ENCODE assay signal across 17 cellular contexts in genomic region chr1:240136402-240136801, GRCh38. TPM values are rescaled to one million over a fixed set of nuclear protein-coding genes. Genes with fewer than 3 reads are reported as not detected.
A peak's percentile ranks its signal among the peaks of the same experiment; 100 is the strongest.
DNase-seq lines count a peak whose midpoint lies in the region; ATAC-seq and TF ChIP-seq lines count a peak whose summit lies in the region.
"Had no signal": no experiment of that assay in that cellular context is flagged by ENCODE, and none has a peak within 500 bp of the region (broad histone marks: within the 10 kb centered on the region; RNA-seq: fewer than 3 reads in every experiment).

No MANE protein-coding gene starts in this region.

- H3K27ac ChIP-seq in GM23248 (no peak overlapping the region), SK-N-SH (ENCODE audit: low read depth in 2 of 2, low read length in 1 of 2) (peak overlapping the region in 1 of 2 experiments; percentile 46; a peak in 3 of 4 replicates), vagina (no peak overlapping the region)
- H3K27ac ChIP-seq: BLaER1, HL-60, SJCRH30 had no signal

- no peak overlapping the region for H2AFZ ChIP-seq in GM23248
- H2AFZ ChIP-seq in SK-N-SH (ENCODE audit: low read depth), result no peak overlapping the region

- H3K27ac Mint-ChIP-seq in chondrocyte (ENCODE audit: unreplicated experiment), result no peak overlapping the region
- H3K27ac Mint-ChIP-seq: CD8-positive, alpha-beta memory T cell had no signal

- no peaks in the 10 kb centered on the region for H3K9me2 ChIP-seq in GM23248 (ENCODE audit: insufficient read depth)
- H3K9me2 ChIP-seq in SK-N-SH, result no peaks in the 10 kb centered on the region

- no peak overlapping the region for H3K4me3 Mint-ChIP-seq in chondrocyte (ENCODE audit: unreplicated experiment)
- H3K4me3 Mint-ChIP-seq: CD8-positive, alpha-beta memory T cell had no signal

- H3K27me3 ChIP-seq in GM23248 (replicated peaks; ENCODE audit: insufficient read depth) (no peaks in the 10 kb centered on the region), SK-N-SH (ENCODE audit: insufficient read depth) (no peaks in the 10 kb centered on the region), vagina (no peaks in the 10 kb centered on the region)
- H3K27me3 ChIP-seq: BLaER1, SJCRH30 had no signal

- intact Hi-C loops in vagina (cut with DNase I), result no loop called here

- H3K36me3 ChIP-seq in GM23248 (ENCODE audit: low read depth) (0 out of 2 replicates have a peak, but pooled peaks cover 7% of the 10 kb centered on the region), SK-N-SH (replicated peaks in 1 of 2; ENCODE audit: control insufficient read depth in 1 of 2, insufficient read depth in 2 of 2, low read length in 1 of 2) (peaks cover 0 to 2% of the 10 kb centered on the region in 2 experiments), vagina (no peaks in the 10 kb centered on the region)
- H3K36me3 ChIP-seq: BLaER1, SJCRH30 had no signal

- DNase-seq in AG08395 (ENCODE audit: low spot score) (peak; percentile 23), GM23248 (peak; percentile 62), SK-N-SH (no peak), fibroblast of the aortic adventitia (ENCODE audit: low read depth) (peak; percentile 35), NCI-H510A (lab: John Stamatoyannopoulos, UW) (no peak), vagina (ENCODE audit: extremely low spot score in 2 of 2) (no peak), chondrocyte (ENCODE audit: low spot score) (no peak)
- DNase-seq: CD8-positive, alpha-beta memory T cell; KBM-7; MM.1S; NCI-H1105; NCI-H1930; NCI-H2171; SJCRH30 had no signal

- H3K9me3 ChIP-seq in GM23248 (ENCODE audit: low read depth), result no peaks in the 10 kb centered on the region
- H3K9me3 ChIP-seq in SK-N-SH, result no peaks in the 10 kb centered on the region
- H3K9me3 ChIP-seq in vagina, result no peaks in the 10 kb centered on the region
- H3K9me3 ChIP-seq: BLaER1, SJCRH30 had no signal

- WGBS in GM23248 (ENCODE audit: low coverage in 1 of 2, low lambda C conversion rate in 2 of 2, missing lambda C conversion rate in 2 of 2), 2 experiments, result 74 to 83% methylated on average over 3 of the region's 3 CpGs
- 54% methylated on average over 3 of the region's 3 CpGs for WGBS in SK-N-SH (ENCODE audit: low lambda C conversion rate)

- H4K20me1 ChIP-seq in GM23248 (ENCODE audit: insufficient read depth) (no peaks in the 10 kb centered on the region), SK-N-SH (ENCODE audit: insufficient read depth) (no peaks in the 10 kb centered on the region)
- H4K20me1 ChIP-seq: BLaER1 had no signal

- no peak overlapping the region for H3K4me3 ChIP-seq in GM23248
- H3K4me3 ChIP-seq in SK-N-SH (ENCODE audit: low read depth in 2 of 2, low read length in 1 of 2), result no peak overlapping the region
- H3K4me3 ChIP-seq in fibroblast of the aortic adventitia (ENCODE audit: low read depth, low read length), result no peak overlapping the region
- H3K4me3 ChIP-seq in vagina, result no peak overlapping the region
- H3K4me3 ChIP-seq: BLaER1, SJCRH30 had no signal

- TF ChIP-seq CTCF in SK-N-SH (IDR thresholded peaks at IDR 0.05) (no peak), fibroblast of the aortic adventitia (IDR thresholded peaks at IDR 0.05; ENCODE audit: insufficient read depth, low read length) (no peak), vagina (IDR thresholded peaks at IDR 0.05) (no peak), chondrocyte (IDR thresholded peaks at IDR 0.05) (no peak)

- H3K79me2 ChIP-seq in GM23248 (ENCODE audit: insufficient read depth) (peaks cover 80% of the 10 kb centered on the region), SK-N-SH (ENCODE audit: insufficient read depth) (peaks cover 91% of the 10 kb centered on the region)

- TF ChIP-seq RAD21 in SK-N-SH (IDR thresholded peaks at IDR 0.05; ENCODE audit: low read length), result no peak

- H3K36me3 Mint-ChIP-seq in chondrocyte (ENCODE audit: low read depth), result no peaks in the 10 kb centered on the region
- H3K36me3 Mint-ChIP-seq: CD8-positive, alpha-beta memory T cell had no signal

- TF ChIP-seq POLR2A in vagina (IDR thresholded peaks at IDR 0.05), result no peak

- H3K9me3 Mint-ChIP-seq in chondrocyte (ENCODE audit: low read depth), result no peaks in the 10 kb centered on the region

- POLR2A ChIA-PET in SK-N-SH (lab: Yijun Ruan, JAX), result no interaction called here

- CTCF ChIA-PET in SK-N-SH (lab: Yijun Ruan, JAX), result interaction anchor here (0.9 to 1.3 kb wide), 2 partner anchors 13 to 45 kb away, joined by 4 read pairs; partner anchors contain the start of gene FMN2

- ATAC-seq in GM21447 (IDR thresholded peaks at IDR 0.05; ENCODE audit: unreplicated experiment), result no peak

- in situ Hi-C loops in GM23248 (cut with MboI), result no loop called here

- peaks cover 15% of the 10 kb centered on the region; the same call in 1 of the 2 replicates for H3F3A ChIP-seq in GM23248 (ENCODE audit: insufficient read depth)
- H3F3A ChIP-seq in SK-N-SH (replicated peaks; ENCODE audit: insufficient read depth), result peaks cover 19% of the 10 kb centered on the region

- H3K9ac ChIP-seq in GM23248 (no peak overlapping the region), SK-N-SH (no peak overlapping the region)
- H3K9ac ChIP-seq: BLaER1 had no signal

- peak; percentile 29 to 37; a peak in 1 of 4 replicates for TF ChIP-seq EP300 in SK-N-SH (IDR thresholded peaks at IDR 0.05; ENCODE audit: borderline replicate concordance in 1 of 2, low read depth in 1 of 2, low read length in 1 of 2)

- no peaks in the 10 kb centered on the region for H3K27me3 Mint-ChIP-seq in chondrocyte (ENCODE audit: low read depth)

- H3K4me1 Mint-ChIP-seq in chondrocyte (ENCODE audit: low read depth), result no peaks in the 10 kb centered on the region
- H3K4me1 Mint-ChIP-seq: CD8-positive, alpha-beta memory T cell had no signal

- H3K4me2 ChIP-seq in GM23248 (ENCODE audit: unreplicated experiment), result no peak overlapping the region
- H3K4me2 ChIP-seq in SK-N-SH, result no peak overlapping the region
- H3K4me2 ChIP-seq: BLaER1 had no signal

- H3K4me1 ChIP-seq in GM23248 (ENCODE audit: insufficient read depth), result peaks cover 25% of the 10 kb centered on the region
- H3K4me1 ChIP-seq in SK-N-SH (ENCODE audit: control insufficient read depth in 1 of 2, insufficient read depth in 2 of 2, low read depth in 1 of 2, low read length in 1 of 2), result no peaks in the 10 kb centered on the region; a peak in 2 of 4 replicates
- H3K4me1 ChIP-seq in vagina, result no peaks in the 10 kb centered on the region
- H3K4me1 ChIP-seq: BLaER1, SJCRH30 had no signal

TF ChIP-seq in SK-N-SH, 30 proteins besides CTCF, POLR2A, EP300 and RAD21 (continues in another document):
- TF ChIP-seq SMC3 (IDR thresholded peaks at IDR 0.05; ENCODE audit: low read depth, low read length) (no peak), RFX5 (IDR thresholded peaks at IDR 0.05; ENCODE audit: low read length) (no peak), RXRA (IDR thresholded peaks at IDR 0.05; ENCODE audit: borderline replicate concordance, low read depth) (no peak), GABPA (IDR thresholded peaks at IDR 0.05; ENCODE audit: low read depth) (no peak), POLR2AphosphoS5 (IDR thresholded peaks at IDR 0.05; ENCODE audit: low read depth, low read length) (peak; percentile 29; the same call in 1 of the 2 replicates), FOXM1 (IDR thresholded peaks at IDR 0.05; ENCODE audit: low read depth) (no peak), SIN3A (IDR thresholded peaks at IDR 0.05; ENCODE audit: borderline replicate concordance, low read depth, low read length) (no peak), IRF3 (IDR thresholded peaks at IDR 0.05; ENCODE audit: low read depth, low read length) (no peak), GATA2 (CRISPR knock-in tag; IDR thresholded peaks at IDR 0.05) (no peak), CHD2 (IDR thresholded peaks at IDR 0.05; ENCODE audit: low read length, partially characterized antibody) (no peak), TCF12 (IDR thresholded peaks at IDR 0.05) (peak; percentile 50; the same call in 1 of the 2 replicates), ELF1 (IDR thresholded peaks at IDR 0.05) (no peak), ZBTB33 (IDR thresholded peaks at IDR 0.05; ENCODE audit: borderline replicate concordance, low read depth) (no peak), TAF1 (IDR thresholded peaks at IDR 0.05; ENCODE audit: borderline replicate concordance, low read depth, low read length) (no peak), EZH2phosphoT487 (IDR thresholded peaks at IDR 0.05; ENCODE audit: borderline replicate concordance, low read depth) (no peak), TEAD4 (IDR thresholded peaks at IDR 0.05; ENCODE audit: borderline replicate concordance, insufficient read depth) (no peak)

RNA-seq across cellular contexts. Expression of gene FMN2, which starts 44.7 kb away (rescaled TPM):
- total RNA-seq in GM23248 (2014; rRNA removed; shearing (Covaris generic)), result 114 and 141 TPM in 2 replicates
- 72.8 and 78.2 TPM in 2 replicates for polyA plus RNA-seq in GM23248 (2016; fragmentation: Nextera tagmentation; extraction: Ambion mirVana)
- polyA plus RNA-seq in SK-N-SH (2012; rRNA removed), result 7.2 and 13.1 TPM in 2 replicates
- 17.8 and 19.5 TPM in 2 replicates for polyA plus RNA-seq in SK-N-SH (2012; cell fraction: cytosol; rRNA removed)
- 8.6 and 16.9 TPM in 2 replicates for polyA plus RNA-seq in SK-N-SH (2012; cell fraction: nucleus; rRNA removed)
- total RNA-seq in fibroblast of the aortic adventitia (ENCODE audit: low replicate concordance), result 8.1 and 34.5 TPM in 2 replicates
- not detected for total RNA-seq in vagina
- total RNA-seq in chondrocyte, result 3.5 to 4.1 TPM (median 3.8 TPM) in 3 replicates
- total RNA-seq: CD8-positive, alpha-beta memory T cell; SJCRH30 had no signal
- polyA plus RNA-seq: CD8-positive, alpha-beta memory T cell had no signal

Comparison
In these comparisons a context has a peak if more than half of its experiments do, and no peak if none do; other contexts are left out.
1. DNase-seq: peak in AG08395 (single experiment), GM23248 (single experiment) and fibroblast of the aortic adventitia (single experiment); none in SK-N-SH (single experiment), NCI-H510A (single experiment), vagina (0 of 2) and chondrocyte (single experiment).